In the genomic region with DNA sequence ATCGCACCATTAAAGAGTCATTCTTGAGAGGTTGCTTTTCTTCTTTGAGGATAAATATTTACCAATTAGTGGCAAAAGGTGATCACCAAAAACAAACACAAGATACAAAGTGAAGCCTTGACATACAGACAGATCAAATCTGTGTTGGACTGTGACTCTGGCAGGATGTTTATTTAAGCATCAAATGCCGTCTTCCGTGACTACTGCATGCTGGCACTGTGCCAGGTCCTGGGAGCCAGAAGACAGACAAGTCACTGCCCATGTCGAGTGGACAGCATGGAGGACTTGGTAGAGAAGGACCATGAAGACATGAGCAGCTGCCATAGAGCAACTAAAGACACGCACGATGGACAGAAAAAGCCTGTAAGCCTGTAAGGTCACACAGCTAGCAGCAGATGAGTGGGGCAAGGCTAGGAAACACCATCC, we compare ENCODE assay signal across 12 cellular contexts.
A peak's percentile ranks its signal among the peaks of the same experiment; 100 is the strongest.
DNase-seq lines count a peak whose midpoint lies in the region; ATAC-seq and TF ChIP-seq lines count a peak whose summit lies in the region.
"Had no signal": no experiment of that assay in that cellular context is flagged by ENCODE, and none has a peak within 500 bp of the region (broad histone marks: within the 10 kb centered on the region; RNA-seq: fewer than 3 reads in every experiment).

No MANE protein-coding gene starts in this region.

- no peak overlapping the region for H3K9ac ChIP-seq in IMR-90 (ENCODE audit: low read depth, low read length)

- no peak for TF ChIP-seq CTCF in IMR-90 (conservative IDR thresholded peaks at IDR 0.05; ENCODE audit: low read depth, low read length)
- no peak for TF ChIP-seq CTCF in esophagus squamous epithelium (IDR thresholded peaks at IDR 0.05)

- H3K9me1 ChIP-seq in IMR-90 (ENCODE audit: insufficient read depth, low read length), result 0 out of 2 replicates have a peak, but pooled peaks cover 5% of the 10 kb centered on the region

- H3K79me1 ChIP-seq in IMR-90 (ENCODE audit: low read depth in 1 of 2, low read length in 2 of 2), result no peaks in the 10 kb centered on the region

- H4K5ac ChIP-seq in IMR-90 (ENCODE audit: low read depth, low read length), result no peak overlapping the region

- H3K4me1 ChIP-seq in IMR-90 (ENCODE audit: control insufficient read depth, insufficient read depth, low read length), result peaks cover 2% of the 10 kb centered on the region; the same call in 1 of the 2 replicates
- peaks cover 9% of the 10 kb centered on the region for H3K4me1 ChIP-seq in SJSA1 (replicated peaks)
- H3K4me1 ChIP-seq in esophagus squamous epithelium, result no peaks in the 10 kb centered on the region

- no peak overlapping the region for H2BK120ac ChIP-seq in IMR-90 (ENCODE audit: low read depth, low read length)

- DNase-seq in DMS53 treated with DMSO at 0.1 percent for 48 hours (lab: John Stamatoyannopoulos, UW; ENCODE audit: unreplicated experiment) (peak; percentile 51), IMR-90 (peak; percentile 67), SJSA1 (ENCODE audit: low read depth in 1 of 2, low spot score in 2 of 2) (peak; percentile 32 to 73), kidney tubule cell (ENCODE audit: low spot score) (peak; percentile 82), KG1 (lab: John Stamatoyannopoulos, UW) (no peak), esophagus squamous epithelium (lab: John Stamatoyannopoulos, UW) (no peak), iPS-NIHi7 (ENCODE audit: extremely low spot score) (no peak)
- DNase-seq: natural killer cell, T1000 had no signal

- POLR2A ChIA-PET in IMR-90 (lab: Charles Lee; ENCODE audit: unreplicated experiment), result no interaction called here

- H3K27ac ChIP-seq in IMR-90 (ENCODE audit: insufficient read depth, low read length), result no peak overlapping the region
- no peak overlapping the region for H3K27ac ChIP-seq in SJSA1
- H3K27ac ChIP-seq in esophagus squamous epithelium, result no peak overlapping the region
- H3K27ac ChIP-seq: PC-9 had no signal

- H3K9me3 ChIP-seq in IMR-90 (ENCODE audit: control insufficient read depth, insufficient read depth, low read length) (no peaks in the 10 kb centered on the region; the same call in 1 of the 2 replicates), SJSA1 (replicated peaks) (no peaks in the 10 kb centered on the region; the same call in 1 of the 2 replicates), esophagus squamous epithelium (no peaks in the 10 kb centered on the region)

- no peak overlapping the region for H2BK5ac ChIP-seq in IMR-90 (ENCODE audit: low read depth, low read length, poor library complexity, severe bottlenecking)

- H2AFZ ChIP-seq in IMR-90 (replicated peaks; ENCODE audit: low read length, poor library complexity), result no peak overlapping the region
- H2AFZ ChIP-seq: PC-9 had no signal

- no peak for TF ChIP-seq POLR2A in IMR-90 (IDR thresholded peaks at IDR 0.05; ENCODE audit: low read depth, low read length)
- no peak for TF ChIP-seq POLR2A in esophagus squamous epithelium (IDR thresholded peaks at IDR 0.05)

- H3K14ac ChIP-seq in IMR-90 (replicated peaks; ENCODE audit: low read depth, low read length), result 0 out of 2 replicates have a peak overlapping the region, but pooled peaks have one; percentile 30

- H4K8ac ChIP-seq in IMR-90 (ENCODE audit: low read depth in 2 of 2, low read length in 2 of 2), result no peak overlapping the region

- H4K20me1 ChIP-seq in IMR-90 (ENCODE audit: insufficient read depth, low read length), result no peaks in the 10 kb centered on the region

- in situ Hi-C loops in IMR-90 (cut with MboI; ENCODE audit: low sequenced_read_pairs), result no loop called here

- H3K4me2 ChIP-seq in IMR-90 (ENCODE audit: low read depth, low read length), result no peak overlapping the region; the same call in 1 of the 2 replicates
- H3K4me2 ChIP-seq: PC-9 had no signal

- no peak overlapping the region for H3K23ac ChIP-seq in IMR-90 (ENCODE audit: low read depth, low read length)

- H2AK5ac ChIP-seq in IMR-90 (ENCODE audit: low read depth, low read length), result 0 out of 2 replicates have a peak overlapping the region, but pooled peaks have one; percentile 20

- H3K4me3 ChIP-seq in IMR-90 (ENCODE audit: insufficient read depth, low read depth, low read length) (no peak overlapping the region), SJSA1 (no peak overlapping the region), esophagus squamous epithelium (no peak overlapping the region)
- H3K4me3 ChIP-seq: PC-9 had no signal

- no peak overlapping the region for H3K56ac ChIP-seq in IMR-90 (ENCODE audit: extremely low read depth, insufficient read depth, low read length)

- WGBS in IMR-90 (ENCODE audit: extremely low coverage in 2 of 2, insufficient read length in 1 of 2), 2 experiments, result no CpG with 5 or more reads among the region's 6 CpGs
- WGBS in esophagus squamous epithelium, 2 donors, result 32 to 43% methylated on average over 5 to 6 of the region's 6 CpGs

- H3K4ac ChIP-seq in IMR-90 (ENCODE audit: low read depth, low read length), result no peak overlapping the region

- H3K27me3 ChIP-seq in IMR-90 (ENCODE audit: control insufficient read depth, insufficient read depth, low read length), result no peaks in the 10 kb centered on the region
- 0 out of 2 replicates have a peak, but pooled peaks cover 2% of the 10 kb centered on the region for H3K27me3 ChIP-seq in SJSA1 (replicated peaks)
- H3K27me3 ChIP-seq in esophagus squamous epithelium, result peaks cover 0 to 32% (median 0%) of the 10 kb centered on the region in 4 donors

- dilution Hi-C loops in IMR-90 (cut with HindIII; ENCODE audit: low sequenced_read_pairs, unreplicated experiment), result no loop called here

- H2BK15ac ChIP-seq in IMR-90 (ENCODE audit: low read depth, low read length), result no peak overlapping the region

- peak; percentile 21; the same call in 1 of the 2 replicates for ATAC-seq in IMR-90 (ENCODE audit: low read depth)
- ATAC-seq: activated naive CD4-positive, alpha-beta T cell treated with anti-CD3 and anti-CD28 coated beads, Interleukin-2, amount 50 U/mL, for 72 hours; natural killer cell; sciatic nerve had no signal

- no TSS peak for BruUV-seq in IMR-90 (replicated peaks; lab: Mats Ljungman, UMichigan)

- no peak overlapping the region for H3K18ac ChIP-seq in IMR-90 (ENCODE audit: low read depth, low read length)

- H3K36me3 ChIP-seq in IMR-90 (ENCODE audit: control insufficient read depth, insufficient read depth, low read length) (no peaks in the 10 kb centered on the region), SJSA1 (no peaks in the 10 kb centered on the region), esophagus squamous epithelium (no peaks in the 10 kb centered on the region)

- CTCF ChIA-PET in IMR-90 (lab: Yijun Ruan, JAX), result no interaction called here

- H2BK20ac ChIP-seq in IMR-90 (ENCODE audit: low read depth, low read length), result no peak overlapping the region

- peak overlapping the region; percentile 92 for H2AK9ac ChIP-seq in IMR-90 (replicated peaks; ENCODE audit: low read depth, low read length, poor library complexity)

- intact Hi-C loops in IMR-90 (cut with micrococcal nuclease), result no loop called here
- intact Hi-C loops in esophagus squamous epithelium (cut with DNase I), result no loop called here

- TF ChIP-seq RAD21 in IMR-90 (IDR thresholded peaks at IDR 0.05; ENCODE audit: low read length), result no peak

- H4K91ac ChIP-seq in IMR-90 (ENCODE audit: insufficient read depth, low read depth, low read length), result no peak overlapping the region

TF ChIP-seq in IMR-90, 13 proteins besides CTCF, POLR2A, EP300 and RAD21:
- TF ChIP-seq MAFK (IDR thresholded peaks at IDR 0.05; ENCODE audit: low read depth, low read length) (no peak), CHD1 (IDR thresholded peaks at IDR 0.05; ENCODE audit: low read depth, low read length) (no peak), SMC3 (IDR thresholded peaks at IDR 0.05; ENCODE audit: low read depth, low read length) (no peak), RFX5 (IDR thresholded peaks at IDR 0.05; ENCODE audit: low read depth, low read length) (no peak), BHLHE40 (IDR thresholded peaks at IDR 0.05; ENCODE audit: low read depth, low read length) (no peak), RCOR1 (IDR thresholded peaks at IDR 0.05; ENCODE audit: insufficient replicate concordance, low read length) (no peak), MAZ (IDR thresholded peaks at IDR 0.05; ENCODE audit: borderline replicate concordance, low read depth, low read length) (no peak), MXI1 (IDR thresholded peaks at IDR 0.05; ENCODE audit: borderline replicate concordance, low read depth, low read length) (no peak), NFE2L2 (IDR thresholded peaks at IDR 0.05; ENCODE audit: low read depth, low read length) (no peak), CEBPB (IDR thresholded peaks at IDR 0.05; ENCODE audit: low read depth, low read length) (no peak), FOS (IDR thresholded peaks at IDR 0.05; ENCODE audit: low read depth, low read length) (no peak)
- TF ChIP-seq, protein P1, sequence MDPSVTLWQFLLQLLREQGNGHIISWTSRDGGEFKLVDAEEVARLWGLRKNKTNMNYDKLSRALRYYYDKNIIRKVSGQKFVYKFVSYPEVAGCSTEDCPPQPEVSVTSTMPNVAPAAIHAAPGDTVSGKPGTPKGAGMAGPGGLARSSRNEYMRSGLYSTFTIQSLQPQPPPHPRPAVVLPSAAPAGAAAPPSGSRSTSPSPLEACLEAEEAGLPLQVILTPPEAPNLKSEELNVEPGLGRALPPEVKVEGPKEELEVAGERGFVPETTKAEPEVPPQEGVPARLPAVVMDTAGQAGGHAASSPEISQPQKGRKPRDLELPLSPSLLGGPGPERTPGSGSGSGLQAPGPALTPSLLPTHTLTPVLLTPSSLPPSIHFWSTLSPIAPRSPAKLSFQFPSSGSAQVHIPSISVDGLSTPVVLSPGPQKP (IDR thresholded peaks at IDR 0.05; ENCODE audit: borderline replicate concordance, low read depth, low read length), result no peak
- TF ChIP-seq, protein P2, sequence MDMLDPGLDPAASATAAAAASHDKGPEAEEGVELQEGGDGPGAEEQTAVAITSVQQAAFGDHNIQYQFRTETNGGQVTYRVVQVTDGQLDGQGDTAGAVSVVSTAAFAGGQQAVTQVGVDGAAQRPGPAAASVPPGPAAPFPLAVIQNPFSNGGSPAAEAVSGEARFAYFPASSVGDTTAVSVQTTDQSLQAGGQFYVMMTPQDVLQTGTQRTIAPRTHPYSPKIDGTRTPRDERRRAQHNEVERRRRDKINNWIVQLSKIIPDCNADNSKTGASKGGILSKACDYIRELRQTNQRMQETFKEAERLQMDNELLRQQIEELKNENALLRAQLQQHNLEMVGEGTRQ (IDR thresholded peaks at IDR 0.05; ENCODE audit: low read depth, low read length), result no peak

Comparison
In these comparisons a context has a peak if more than half of its experiments do, and no peak if none do; other contexts are left out.
1. DNase-seq: peak in DMS53 treated with DMSO at 0.1 percent for 48 hours (single experiment), IMR-90 (single experiment), SJSA1 (2 of 2) and kidney tubule cell (single experiment); none in KG1 (single experiment), esophagus squamous epithelium (single experiment) and iPS-NIHi7 (single experiment).